In genomic region chr2:120772261-120772660, GRCh38 we compare ENCODE assay signal across 1 cellular context.
TF ChIP-seq lines count a peak whose summit lies in the region.

No MANE protein-coding gene starts in this region.

TF ChIP-seq in HCT116, 20 proteins besides CTCF, POLR2A, EP300 and RAD21 (continued from another document):
- TF ChIP-seq REST (IDR thresholded peaks at IDR 0.05; ENCODE audit: low read depth): no peak
- no peak for TF ChIP-seq EZH2phosphoT487 (IDR thresholded peaks at IDR 0.05; ENCODE audit: borderline replicate concordance)
